In genomic region chr3:131172502-131172901, GRCh38 we compare ENCODE assay signal across 27 cellular contexts.
"Had no signal": no experiment of that assay in that cellular context is flagged by ENCODE, and none has a peak within 500 bp of the region (broad histone marks: within the 10 kb centered on the region; RNA-seq: fewer than 3 reads in every experiment).

No MANE protein-coding gene starts in this region.

- H3K4me3 ChIP-seq: stomach, suprapubic skin, testis, thoracic aorta, thyroid gland, tibial artery, tibial nerve, transverse colon, upper lobe of left lung, upper lobe of right lung, uterus, vagina had no signal

- H3K27ac ChIP-seq: stomach, suprapubic skin, testis, thoracic aorta, thyroid gland, tibial artery, tibial nerve, transverse colon, upper lobe of left lung, upper lobe of right lung, uterus, vagina had no signal

- H3K4me1 ChIP-seq: suprapubic skin, testis, thyroid gland, tibial artery, tibial nerve, transverse colon, upper lobe of left lung, upper lobe of right lung, uterus, vagina had no signal

- ATAC-seq: stimulated activated effector memory CD8-positive, alpha-beta T cell treated with anti-CD3 and anti-CD28 coated beads, Interleukin-12 subunit alpha, Interleukin-12 subunit beta, amount 100 ng/mL, for 72 hours; stimulated activated memory B cell treated with anti-CD40 and anti-IgM and Interleukin-4, amounts not matched to agents 10 μg/mL and 1 μg/mL and 100 μg/mL, for 72 hours; stimulated activated naive B cell treated with anti-CD40 and anti-IgM and Interleukin-4, amounts not matched to agents 10 μg/mL and 1 μg/mL and 100 μg/mL, for 72 hours; stimulated activated naive CD8-positive, alpha-beta T cell treated with anti-CD3 and anti-CD28 coated beads, Interleukin-15, amount 100 ng/mL, for 72 hours; stimulated activated naive CD8-positive, alpha-beta T cell treated with anti-CD3 and anti-CD28 coated beads, Interleukin-15, Interleukin-2, amounts not matched to agents 100 U/mL and 50 U/mL, for 24 hours; upper lobe of right lung had no signal

- DNase-seq: stimulated activated CD4-positive, alpha-beta T cell treated with anti-CD3 and anti-CD28 coated beads, Interleukin-2, amount 100 ng/mL, for 48 hours; stimulated activated CD4-positive, alpha-beta T cell treated with anti-CD3 and anti-CD28 coated beads, Interleukin-4, amount 100 ng/mL, for 1 hour; stimulated activated CD4-positive, alpha-beta T cell treated with anti-CD3 and anti-CD28 coated beads, Interleukin-4, amount 100 ng/mL, for 24 hours; stimulated activated CD4-positive, alpha-beta T cell treated with anti-CD3 and anti-CD28 coated beads, Interleukin-4, amount 100 ng/mL, for 4 hours; stimulated activated CD8-positive, alpha-beta memory T cell treated with anti-CD3 and anti-CD28 coated beads, Interleukin-4, amount 100 ng/mL, for 48 hours; stimulated activated naive B cell treated with anti-CD40 and anti-IgM and Interleukin-4, amounts not matched to agents 10 μg/mL and 1 μg/mL and 100 μg/mL, for 72 hours; stimulated activated naive CD4-positive, alpha-beta T cell; stimulated activated naive CD4-positive, alpha-beta T cell treated with Interleukin-2 at 50 U/mL for 16 hours; stimulated activated naive CD8-positive, alpha-beta T cell treated with anti-CD3 and anti-CD28 coated beads, Interleukin-15, amount 100 ng/mL, for 72 hours; stimulated activated naive CD8-positive, alpha-beta T cell treated with anti-CD3 and anti-CD28 coated beads, Interleukin-15, Interleukin-2, amounts not matched to agents 100 U/mL and 50 U/mL, for 24 hours; stomach; substantia nigra; testis; thyroid gland; tibial artery; transverse colon; trophoblast cell; upper lobe of left lung; upper lobe of right lung; uterus had no signal

- FAIRE-seq: urothelium cell line had no signal

- H3K36me3 ChIP-seq: thoracic aorta, thyroid gland, transverse colon, upper lobe of left lung, upper lobe of right lung, uterus, vagina had no signal

- H3K27me3 ChIP-seq: stomach, suprapubic skin, testis, thyroid gland, tibial artery, tibial nerve, transverse colon, upper lobe of left lung, upper lobe of right lung, uterus, vagina had no signal

- H3K9me3 ChIP-seq: stomach, suprapubic skin, testis, thoracic aorta, thyroid gland, tibial artery, tibial nerve, transverse colon, upper lobe of left lung, upper lobe of right lung, uterus, vagina had no signal
